ENCODE assay signal across 8 cellular contexts in genomic region chr4:168710353-168710946, GRCh38.
DNase-seq lines count a peak whose midpoint lies in the region; ATAC-seq and TF ChIP-seq lines count a peak whose summit lies in the region.

No MANE protein-coding gene starts in this region.

- peak; percentile 40 for DNase-seq in GM13977 (ENCODE audit: low spot score)
- DNase-seq in SK-N-DZ (ENCODE audit: low spot score), result peak; percentile 17
- no peak for DNase-seq in HK-2 (ENCODE audit: unreplicated experiment)
- no peak for DNase-seq in DMS153 treated with DMSO at 0.1 percent for 48 hours (lab: John Stamatoyannopoulos, UW; ENCODE audit: unreplicated experiment)
- no peak for DNase-seq in NCI-H524 (lab: John Stamatoyannopoulos, UW)

- TF ChIP-seq POLR2A in gastroesophageal sphincter (IDR thresholded peaks at IDR 0.05), result no peak

- in situ Hi-C loops in GM13977 (cut with MboI; ENCODE audit: low pct_unique_long_range_greater_than_20kb, low sequenced_read_pairs, unreplicated experiment), result loop anchor here (25.0 kb wide), 1 partner anchor 202 kb away; no protein-coding TSS in a partner anchor

- TF ChIP-seq EP300 in gastroesophageal sphincter (IDR thresholded peaks at IDR 0.05), result no peak

- H3K27ac ChIP-seq in 22Rv1 (no peak overlapping the region), gastroesophageal sphincter (peak overlapping the region; percentile 77 to 90 (median 82)), rectal smooth muscle tissue (ENCODE audit: low read depth, low read length) (peak overlapping the region; percentile 87)

- H3K4me3 ChIP-seq in gastroesophageal sphincter (no peak overlapping the region), rectal smooth muscle tissue (ENCODE audit: low read length) (no peak overlapping the region)

- H3K27me3 ChIP-seq in gastroesophageal sphincter, result no peaks in the 10 kb centered on the region
- H3K27me3 ChIP-seq in rectal smooth muscle tissue (ENCODE audit: control insufficient read depth, insufficient read depth, low read length), result no peaks in the 10 kb centered on the region

- H3K9ac ChIP-seq in rectal smooth muscle tissue (ENCODE audit: low read length), result no peak overlapping the region

- peak; percentile 59 for ATAC-seq in gastroesophageal sphincter

- H3K36me3 ChIP-seq in gastroesophageal sphincter (no peaks in the 10 kb centered on the region), rectal smooth muscle tissue (ENCODE audit: control insufficient read depth, insufficient read depth, low read length) (no peaks in the 10 kb centered on the region)

- TF ChIP-seq CTCF in 22Rv1 (IDR thresholded peaks at IDR 0.05), result peak; percentile 77
- peak; percentile 33 for TF ChIP-seq CTCF in GM13977 (IDR thresholded peaks at IDR 0.05; ENCODE audit: extremely low read depth, insufficient read depth, missing control alignments)
- TF ChIP-seq CTCF in gastroesophageal sphincter (IDR thresholded peaks at IDR 0.05), result peak; percentile 42 to 80 (median 73)

- no peaks in the 10 kb centered on the region for H3K9me3 ChIP-seq in gastroesophageal sphincter

- H3K4me1 ChIP-seq in gastroesophageal sphincter, result peaks cover 12 to 26% (median 23%) of the 10 kb centered on the region in 3 donors
- H3K4me1 ChIP-seq in rectal smooth muscle tissue (ENCODE audit: control insufficient read depth, insufficient read depth, low read length), result peaks cover 18% of the 10 kb centered on the region

- WGBS in gastroesophageal sphincter (ENCODE audit: low coverage in 1 of 2), 2 donors, result 37 to 46% methylated on average over 3 of the region's 3 CpGs

Comparison
In these comparisons a context has a peak if more than half of its experiments do, and no peak if none do; other contexts are left out.
1. DNase-seq: peak in GM13977 (single experiment) and SK-N-DZ (single experiment); none in HK-2 (single experiment), DMS153 treated with DMSO at 0.1 percent for 48 hours (single experiment) and NCI-H524 (0 of 2).
2. Peak in every context shown above with its lines, with median percentiles within 50 percentile points of each other: CTCF ChIP-seq.